In genomic region chr9:68780377-68780707, GRCh38 we compare ENCODE assay signal across 8 cellular contexts.
DNase-seq lines count a peak whose midpoint lies in the region; ATAC-seq and TF ChIP-seq lines count a peak whose summit lies in the region.

No MANE protein-coding gene starts in this region.

- no peak for TF ChIP-seq RAD21 in SK-N-SH (IDR thresholded peaks at IDR 0.05; ENCODE audit: low read length)

- no peaks in the 10 kb centered on the region; the same call in 1 of the 2 replicates for H4K20me1 ChIP-seq in SK-N-SH (ENCODE audit: insufficient read depth)

- no peaks in the 10 kb centered on the region for H3K27me3 ChIP-seq in SK-N-SH (ENCODE audit: insufficient read depth)
- H3K27me3 ChIP-seq in right cardiac atrium (ENCODE audit: control insufficient read depth, insufficient read depth) = no peaks in the 10 kb centered on the region
- no peaks in the 10 kb centered on the region for H3K27me3 ChIP-seq in spleen (replicated peaks in 1 of 7)

- TF ChIP-seq CTCF in SK-N-SH (IDR thresholded peaks at IDR 0.05) (no peak), spleen (IDR thresholded peaks at IDR 0.05 in 8 of 11, conservative IDR thresholded peaks at IDR 0.05 in 3 of 11) (no peak)

- peak; percentile 1 for ATAC-seq in GM19395 (IDR thresholded peaks at IDR 0.05; ENCODE audit: unreplicated experiment)
- ATAC-seq in right cardiac atrium = no peak
- ATAC-seq in GM19397 (IDR thresholded peaks at IDR 0.05; ENCODE audit: unreplicated experiment) = no peak
- ATAC-seq in HG03025 (IDR thresholded peaks at IDR 0.05; ENCODE audit: low FRiP score, unreplicated experiment) = no peak
- ATAC-seq in GM18511 (IDR thresholded peaks at IDR 0.05; ENCODE audit: unreplicated experiment) = no peak
- no peak for ATAC-seq in HG02938 (IDR thresholded peaks at IDR 0.05; ENCODE audit: unreplicated experiment)

- no peaks in the 10 kb centered on the region for H3F3A ChIP-seq in SK-N-SH (replicated peaks; ENCODE audit: insufficient read depth)

- no peak for DNase-seq in SK-N-SH
- no peak for DNase-seq in right cardiac atrium
- DNase-seq in spleen = no peak

- peak overlapping the region; percentile 86 for H2AFZ ChIP-seq in SK-N-SH (ENCODE audit: low read depth)

- CTCF ChIA-PET in SK-N-SH (lab: Yijun Ruan, JAX) = interaction anchor here (1.3 to 1.4 kb wide), 2 partner anchors 12 to 199 kb away, joined by 3 read pairs; no protein-coding TSS in a partner anchor

- H3K4me2 ChIP-seq in SK-N-SH = peak overlapping the region; percentile 86

- intact Hi-C loops in right cardiac atrium (cut with DNase I) (loop anchor here in 2 of 4 donors (5.0 to 10.0 kb wide), 4 partner anchors 73 to 234 kb away; partner anchors contain the start of genes PIP5K1B (in 2 of the 2) and PRKACG (in 1 of the 2)), spleen (cut with DNase I; ENCODE audit: low total_unique reads) (no loop called here)

- H3K36me3 ChIP-seq in SK-N-SH (replicated peaks in 1 of 2; ENCODE audit: control insufficient read depth in 1 of 2, insufficient read depth in 2 of 2, low read length in 1 of 2) = no peaks in the 10 kb centered on the region
- no peaks in the 10 kb centered on the region for H3K36me3 ChIP-seq in spleen

- peak overlapping the region in 1 of 2 experiments; percentile 52; a peak in 1 of 4 replicates for H3K27ac ChIP-seq in SK-N-SH (ENCODE audit: low read depth in 2 of 2, low read length in 1 of 2)
- H3K27ac ChIP-seq in right cardiac atrium (ENCODE audit: low read length) = peak overlapping the region; percentile 85
- peak overlapping the region; percentile 94 to 97 (median 96) for H3K27ac ChIP-seq in spleen

- WGBS in SK-N-SH (ENCODE audit: low lambda C conversion rate) = 0% methylated on average over 12 of the region's 19 CpGs
- 0% methylated on average over 19 of the region's 19 CpGs for WGBS in right cardiac atrium
- WGBS in spleen, 5 donors = 1 to 2% (median 1%) methylated on average over 11 to 19 of the region's 19 CpGs

- H3K4me3 ChIP-seq in SK-N-SH (ENCODE audit: low read depth in 2 of 2, low read length in 1 of 2) = peak overlapping the region; percentile 78 to 82
- H3K4me3 ChIP-seq in right cardiac atrium (ENCODE audit: low read length) = peak overlapping the region; percentile 74
- peak overlapping the region; percentile 61 to 82 (median 74) for H3K4me3 ChIP-seq in spleen

- H3K4me1 ChIP-seq in SK-N-SH (ENCODE audit: control insufficient read depth in 1 of 2, insufficient read depth in 2 of 2, low read depth in 1 of 2, low read length in 1 of 2) (peaks cover 4 to 17% of the 10 kb centered on the region in 2 experiments; a peak in 3 of 4 replicates), right cardiac atrium (ENCODE audit: control insufficient read depth, insufficient read depth, low read length) (peaks cover 5% of the 10 kb centered on the region), spleen (peaks cover 37 to 65% (median 53%) of the 10 kb centered on the region in 6 donors)

- peaks cover 23% of the 10 kb centered on the region; the same call in 1 of the 2 replicates for H3K79me2 ChIP-seq in SK-N-SH (ENCODE audit: insufficient read depth)

- no peak for TF ChIP-seq POLR2A in spleen (IDR thresholded peaks at IDR 0.05)

- peak overlapping the region; percentile 70 for H3K9ac ChIP-seq in SK-N-SH

- H3K9me2 ChIP-seq in SK-N-SH = no peaks in the 10 kb centered on the region

- TF ChIP-seq EP300 in SK-N-SH (IDR thresholded peaks at IDR 0.05; ENCODE audit: borderline replicate concordance in 1 of 2, low read depth in 1 of 2, low read length in 1 of 2) = no peak

- POLR2A ChIA-PET in SK-N-SH (lab: Yijun Ruan, JAX) = interaction anchor here (0.6 kb wide), 1 partner anchor 29 kb away, joined by 3 read pairs; no protein-coding TSS in a partner anchor

- no peaks in the 10 kb centered on the region for H3K9me3 ChIP-seq in SK-N-SH
- no peaks in the 10 kb centered on the region for H3K9me3 ChIP-seq in right cardiac atrium (ENCODE audit: control insufficient read depth, low read length)
- no peaks in the 10 kb centered on the region for H3K9me3 ChIP-seq in spleen

TF ChIP-seq in SK-N-SH, 30 proteins besides CTCF, POLR2A, EP300 and RAD21:
- TF ChIP-seq FOXM1 (IDR thresholded peaks at IDR 0.05; ENCODE audit: low read depth) = no peak
- no peak for TF ChIP-seq SMC3 (IDR thresholded peaks at IDR 0.05; ENCODE audit: low read depth, low read length)
- TF ChIP-seq, protein P1, sequence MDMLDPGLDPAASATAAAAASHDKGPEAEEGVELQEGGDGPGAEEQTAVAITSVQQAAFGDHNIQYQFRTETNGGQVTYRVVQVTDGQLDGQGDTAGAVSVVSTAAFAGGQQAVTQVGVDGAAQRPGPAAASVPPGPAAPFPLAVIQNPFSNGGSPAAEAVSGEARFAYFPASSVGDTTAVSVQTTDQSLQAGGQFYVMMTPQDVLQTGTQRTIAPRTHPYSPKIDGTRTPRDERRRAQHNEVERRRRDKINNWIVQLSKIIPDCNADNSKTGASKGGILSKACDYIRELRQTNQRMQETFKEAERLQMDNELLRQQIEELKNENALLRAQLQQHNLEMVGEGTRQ (IDR thresholded peaks at IDR 0.05; ENCODE audit: borderline replicate concordance, low read depth, low read length) = no peak
- no peak for TF ChIP-seq CHD2 (IDR thresholded peaks at IDR 0.05; ENCODE audit: low read length, partially characterized antibody)
- no peak for TF ChIP-seq EZH2phosphoT487 (IDR thresholded peaks at IDR 0.05; ENCODE audit: borderline replicate concordance, low read depth)
- TF ChIP-seq ZBTB33 (IDR thresholded peaks at IDR 0.05; ENCODE audit: borderline replicate concordance, low read depth) = no peak
